In genomic region chr15:86055688-86056087, GRCh38 we compare ENCODE assay signal across 29 cellular contexts. TPM values are rescaled to one million over a fixed set of nuclear protein-coding genes. Genes with fewer than 3 reads are reported as not detected.
"Had no signal": no experiment of that assay in that cellular context is flagged by ENCODE, and none has a peak within 500 bp of the region (broad histone marks: within the 10 kb centered on the region; RNA-seq: fewer than 3 reads in every experiment).

No MANE protein-coding gene starts in this region.

- H3K36me3 ChIP-seq: adrenal gland, breast epithelium, Peyer's patch, SJSA1 had no signal

- H3K27ac Mint-ChIP-seq: activated CD4-positive, alpha-beta T cell treated with anti-CD3 and anti-CD28 coated beads for 36 hours; activated CD4-positive, alpha-beta T cell treated with anti-CD3 and anti-CD28 coated beads, Interleukin-2, amount 10 ng/mL, durations not matched to agents 7 days and 5 days; activated CD8-positive, alpha-beta T cell treated with anti-CD3 and anti-CD28 coated beads, Interleukin-2, amount 10 ng/mL, durations not matched to agents 7 days and 5 days; activated naive CD4-positive, alpha-beta T cell treated with anti-CD3 and anti-CD28 coated beads for 36 hours; activated naive CD4-positive, alpha-beta T cell treated with anti-CD3 and anti-CD28 coated beads, Interleukin-2, amount 50 U/mL, for 72 hours; activated T-cell treated with anti-CD3 and anti-CD28 coated beads, Interleukin-2, amount 50 U/mL, for 24 hours; T-helper 1 cell treated with Interleukin-12 subunit alpha and Interleukin-12 subunit beta and Interleukin-4 antibody, amounts not matched to agents 30 μg/mL and 1 μg/mL, for 36 hours; T-helper 2 cell treated with Interferon-gamma antibody and Interleukin-4, amounts not matched to agents 5 μg/mL and 100 μg/mL, for 36 hours; WTC11 had no signal

- H3K4me1 Mint-ChIP-seq: activated CD4-positive, alpha-beta T cell treated with anti-CD3 and anti-CD28 coated beads for 36 hours; activated CD4-positive, alpha-beta T cell treated with anti-CD3 and anti-CD28 coated beads, Interleukin-2, amount 10 ng/mL, durations not matched to agents 7 days and 5 days; WTC11 had no signal

- H3K27ac ChIP-seq: adrenal gland, body of pancreas, breast epithelium, KMS-11, Peyer's patch, SJSA1 had no signal

- H3K36me3 Mint-ChIP-seq: activated naive CD4-positive, alpha-beta T cell treated with anti-CD3 and anti-CD28 coated beads, Interleukin-2, amount 50 U/mL, for 72 hours; WTC11 had no signal

- ATAC-seq: activated CD4-positive, alpha-beta T cell treated with anti-CD3 and anti-CD28 coated beads for 36 hours; activated CD4-positive, CD25-positive, alpha-beta regulatory T cell treated with anti-CD3 and anti-CD28 coated beads, Interleukin-2, amount 50 U/mL, for 24 hours; activated CD8-positive, alpha-beta T cell treated with anti-CD3 and anti-CD28 coated beads, Interleukin-2, amount 10 ng/mL, durations not matched to agents 7 days and 5 days; activated naive CD4-positive, alpha-beta T cell treated with anti-CD3 and anti-CD28 coated beads, Interleukin-2, amount 50 U/mL, for 72 hours; body of pancreas; WTC11 had no signal

- H3K9me3 Mint-ChIP-seq: activated CD4-positive, alpha-beta T cell treated with anti-CD3 and anti-CD28 coated beads, Interleukin-2, amount 10 ng/mL, durations not matched to agents 7 days and 5 days; activated naive CD4-positive, alpha-beta T cell treated with anti-CD3 and anti-CD28 coated beads for 36 hours; activated naive CD4-positive, alpha-beta T cell treated with anti-CD3 and anti-CD28 coated beads, Interleukin-2, amount 50 U/mL, for 72 hours; activated T-cell treated with anti-CD3 and anti-CD28 coated beads, Interleukin-2, amount 50 U/mL, for 24 hours; T-helper 1 cell treated with Interleukin-12 subunit alpha and Interleukin-12 subunit beta and Interleukin-4 antibody, amounts not matched to agents 30 μg/mL and 1 μg/mL, for 36 hours; T-helper 2 cell treated with Interferon-gamma antibody and Interleukin-4, amounts not matched to agents 5 μg/mL and 100 μg/mL, for 36 hours; WTC11 had no signal

- DNase-seq: activated CD4-positive, alpha-beta T cell treated with anti-CD3 and anti-CD28 coated beads for 36 hours; activated CD4-positive, alpha-beta T cell treated with anti-CD3 and anti-CD28 coated beads, Interleukin-2, amount 10 ng/mL, durations not matched to agents 7 days and 5 days; activated CD4-positive, alpha-beta T cell treated with anti-CD3 and anti-CD28 coated beads, Interleukin-2, amount 50 U/mL, for 48 hours; activated CD8-positive, alpha-beta T cell treated with anti-CD3 and anti-CD28 coated beads, Interleukin-2, amount 10 ng/mL, durations not matched to agents 7 days and 5 days; activated gamma-delta T cell treated with Interleukin-2 at 50 U/mL for 16 hours; activated naive CD4-positive, alpha-beta T cell treated with anti-CD3 and anti-CD28 coated beads for 36 hours; activated T-cell treated with anti-CD3 and anti-CD28 coated beads, Interleukin-2, amount 50 U/mL, for 24 hours; adrenal gland; body of pancreas; MM.1S; NCI-H1092; NCI-H1436 treated with DMSO at 0.1 percent for 48 hours; NCI-H1694 treated with DMSO at 0.1 percent for 48 hours; NCI-H2029; NCI-H446; NCI-H526 treated with DMSO at 0.1 percent for 48 hours; Peyer's patch; RPMI8226; SHP77 treated with DMSO at 0.1 percent for 48 hours; SK-N-SH had no signal

- H3K4me1 ChIP-seq: adrenal gland, body of pancreas, breast epithelium, Peyer's patch, SJSA1 had no signal

- H3K4me3 ChIP-seq: adrenal gland, body of pancreas, breast epithelium, Peyer's patch, SJSA1 had no signal

- H3K4me3 Mint-ChIP-seq: activated CD4-positive, alpha-beta T cell treated with anti-CD3 and anti-CD28 coated beads for 36 hours; activated CD4-positive, alpha-beta T cell treated with anti-CD3 and anti-CD28 coated beads, Interleukin-2, amount 10 ng/mL, durations not matched to agents 7 days and 5 days; activated CD8-positive, alpha-beta T cell treated with anti-CD3 and anti-CD28 coated beads, Interleukin-2, amount 10 ng/mL, durations not matched to agents 7 days and 5 days; activated naive CD4-positive, alpha-beta T cell treated with anti-CD3 and anti-CD28 coated beads for 36 hours; activated T-cell treated with anti-CD3 and anti-CD28 coated beads, Interleukin-2, amount 50 U/mL, for 24 hours; T-helper 1 cell treated with Interleukin-12 subunit alpha and Interleukin-12 subunit beta and Interleukin-4 antibody, amounts not matched to agents 30 μg/mL and 1 μg/mL, for 36 hours; T-helper 2 cell treated with Interferon-gamma antibody and Interleukin-4, amounts not matched to agents 5 μg/mL and 100 μg/mL, for 36 hours; WTC11 had no signal

- H3K9me3 ChIP-seq: adrenal gland, body of pancreas, breast epithelium, Peyer's patch, SJSA1, SK-N-SH had no signal

- H3K27me3 ChIP-seq: adrenal gland, body of pancreas, Peyer's patch, SJSA1 had no signal

RNA-seq across cellular contexts. Expression of gene AGBL1, which starts 24.0 kb away (rescaled TPM):
- total RNA-seq: activated CD4-positive, alpha-beta T cell treated with anti-CD3 and anti-CD28 coated beads, Interleukin-2, amount 10 ng/mL, durations not matched to agents 7 days and 5 days; activated CD8-positive, alpha-beta T cell treated with anti-CD3 and anti-CD28 coated beads, Interleukin-2, amount 10 ng/mL, durations not matched to agents 7 days and 5 days; activated naive CD4-positive, alpha-beta T cell treated with anti-CD3 and anti-CD28 coated beads for 36 hours; activated naive CD4-positive, alpha-beta T cell treated with anti-CD3 and anti-CD28 coated beads, Interleukin-2, amount 50 U/mL, for 72 hours; astrocyte; body of pancreas; breast epithelium; SJSA1; WTC11 had no signal
